In genomic region chr15:68210821-68211655, GRCh38 we compare ENCODE assay signal across 8 cellular contexts. TPM values are rescaled to one million over a fixed set of nuclear protein-coding genes. Genes with fewer than 3 reads are reported as not detected.
DNase-seq lines count a peak whose midpoint lies in the region; ATAC-seq and TF ChIP-seq lines count a peak whose summit lies in the region.

No MANE protein-coding gene starts in this region.

- no peak overlapping the region for H3K27ac Mint-ChIP-seq in endothelial cell (ENCODE audit: unreplicated experiment)

- no peaks in the 10 kb centered on the region for H3K36me3 ChIP-seq in mucosa of descending colon (ENCODE audit: low read depth)

- no peak overlapping the region for H3K4me3 ChIP-seq in NB4 (ENCODE audit: low read depth, low read length)
- H3K4me3 ChIP-seq in mucosa of descending colon = no peak overlapping the region

- H3K4me1 Mint-ChIP-seq in endothelial cell (ENCODE audit: unreplicated experiment) = peaks cover 33% of the 10 kb centered on the region

- DNase-seq in ELR (ENCODE audit: low read depth) (peak; percentile 64), NB4 (ENCODE audit: low read depth) (peak; percentile 63), activated T-cell treated with anti-CD3 and anti-CD28 coated beads for 1 hour (ENCODE audit: low read depth) (peak; percentile 37), endothelial cell (ENCODE audit: low spot score) (peak; percentile 85), mucosa of descending colon (peak in 2 of 3 donors; percentile 75 to 81), A172 (ENCODE audit: low spot score) (no peak)
- peak; percentile 72 for DNase-seq in stimulated activated naive CD8-positive, alpha-beta T cell treated with anti-CD3 and anti-CD28 coated beads, Interleukin-15, Interleukin-2, amounts not matched to agents 100 U/mL and 50 U/mL, for 24 hours

- H3K27me3 Mint-ChIP-seq in endothelial cell (ENCODE audit: unreplicated experiment) = peaks cover 9% of the 10 kb centered on the region

- H3K4me1 ChIP-seq in mucosa of descending colon (ENCODE audit: low read depth) = peaks cover 13% of the 10 kb centered on the region

- no peak for TF ChIP-seq POLR2A in NB4 (IDR thresholded peaks at IDR 0.05; ENCODE audit: extremely low read depth, insufficient read length)

- no peaks in the 10 kb centered on the region for H3K9me3 Mint-ChIP-seq in endothelial cell (ENCODE audit: unreplicated experiment)

- TF ChIP-seq CTCF in NB4 (IDR thresholded peaks at IDR 0.05; ENCODE audit: low read depth, low read length) (peak; percentile 72), endothelial cell (IDR thresholded peaks at IDR 0.05; ENCODE audit: unreplicated experiment) (peak; percentile 80), mucosa of descending colon (IDR thresholded peaks at IDR 0.05) (peak; percentile 76)

- no peaks in the 10 kb centered on the region for H3K36me3 Mint-ChIP-seq in endothelial cell (ENCODE audit: low read depth, unreplicated experiment)

- no peaks in the 10 kb centered on the region for H3K9me3 ChIP-seq in mucosa of descending colon

- intact Hi-C loops in mucosa of descending colon (cut with DNase I, micrococcal nuclease) = no loop called here

- no peak overlapping the region for H3K4me3 Mint-ChIP-seq in endothelial cell (ENCODE audit: unreplicated experiment)

- ATAC-seq in mucosa of descending colon (peak; percentile 53), HG03439 (IDR thresholded peaks at IDR 0.05; ENCODE audit: unreplicated experiment) (no peak)
- ATAC-seq in stimulated activated naive CD8-positive, alpha-beta T cell treated with anti-CD3 and anti-CD28 coated beads, Interleukin-15, Interleukin-2, amounts not matched to agents 100 U/mL and 50 U/mL, for 24 hours = peak; percentile 21

RNA-seq across cellular contexts. Expression of gene CALML4, which starts 5.9 kb away (rescaled TPM):
- 11.0 TPM for total RNA-seq in endothelial cell (ENCODE audit: unreplicated experiment)
- total RNA-seq in mucosa of descending colon = 100 to 1,000 TPM in 1 of 3 donors, 10 to 100 TPM in 2; 50.8 to 122 (median 98.1) TPM
- total RNA-seq in A172 (2014; rRNA removed; shearing (Covaris generic)) = 1.4 and 5.2 TPM in 2 replicates

RNA-seq across cellular contexts. Expression of gene CLN6, which starts 18.5 kb away (rescaled TPM):
- total RNA-seq in endothelial cell (ENCODE audit: unreplicated experiment) (42.1 TPM), mucosa of descending colon (10 to 100 TPM; 20.1 to 39.2 (median 31.0) TPM)
- 22.8 and 26.1 TPM in 2 replicates for total RNA-seq in A172 (2014; rRNA removed; shearing (Covaris generic))
